33 cellular contexts compared by ENCODE assay signal in genomic region chrX:129693343-129693742, GRCh38. TPM values are rescaled to one million over a fixed set of nuclear protein-coding genes. Genes with fewer than 3 reads are reported as not detected.
DNase-seq lines count a peak whose midpoint lies in the region; ATAC-seq, FAIRE-seq and TF ChIP-seq lines count a peak whose summit lies in the region.
"Had no signal": no experiment of that assay in that cellular context is flagged by ENCODE, and none has a peak within 500 bp of the region (broad histone marks: within the 10 kb centered on the region; RNA-seq: fewer than 3 reads in every experiment).

No MANE protein-coding gene starts in this region.

- no peaks in the 10 kb centered on the region for H4K20me1 ChIP-seq in K562 (replicated peaks; ENCODE audit: control insufficient read depth, insufficient read depth, low read length)

- CTCF ChIA-PET in K562 (lab: Yijun Ruan, JAX; ENCODE audit: low intra/inter-chr PET ratio), result no interaction called here

- no peak overlapping the region for H3K27ac ChIP-seq in K562 (ENCODE audit: extremely low read depth, low read depth, low read length)
- H3K27ac ChIP-seq in neuronal stem cell (replicated peaks; ENCODE audit: low read length), result no peak overlapping the region
- H3K27ac ChIP-seq in colonic mucosa, result no peak overlapping the region
- H3K27ac ChIP-seq: BLaER1 treated with 17β-estradiol and CSF1 and Interleukin-3, amounts not matched to agents 10 nM and 100 nM; SJCRH30 had no signal

- H3K27me3 ChIP-seq in K562 (ENCODE audit: control insufficient read depth in 2 of 2, insufficient read depth in 2 of 2, low read length in 2 of 2) (peaks cover 5 to 38% of the 10 kb centered on the region in 2 experiments), neuronal stem cell (ENCODE audit: control insufficient read depth in 3 of 3, insufficient read depth in 3 of 3, low read depth in 1 of 3, low read length in 3 of 3) (peaks cover 0 to 11% (median 0%) of the 10 kb centered on the region in 3 experiments), colonic mucosa (no peaks in the 10 kb centered on the region)
- H3K27me3 ChIP-seq: SJCRH30 had no signal

- no peak overlapping the region for H2BK15ac ChIP-seq in neuronal stem cell (ENCODE audit: low read length)

- no peak overlapping the region for H3K23ac ChIP-seq in neuronal stem cell (ENCODE audit: low read depth, low read length, poor library complexity)

- H3K79me1 ChIP-seq in neuronal stem cell (ENCODE audit: low read depth, low read length), result no peaks in the 10 kb centered on the region

- H3K4me1 ChIP-seq in K562 (replicated peaks in 1 of 2; ENCODE audit: control insufficient read depth in 2 of 2, insufficient read depth in 2 of 2, low read length in 2 of 2), result no peaks in the 10 kb centered on the region
- peaks cover 0 to 2% of the 10 kb centered on the region in 2 donors for H3K4me1 ChIP-seq in neuronal stem cell (ENCODE audit: control insufficient read depth in 2 of 2, insufficient read depth in 1 of 2, low read depth in 1 of 2, low read length in 2 of 2)
- no peaks in the 10 kb centered on the region for H3K4me1 ChIP-seq in colonic mucosa
- H3K4me1 ChIP-seq: HAP-1, SJCRH30 had no signal

- H2AFZ ChIP-seq in K562 (ENCODE audit: low read depth, low read length), result no peak overlapping the region
- no peak overlapping the region for H2AFZ ChIP-seq in neuronal stem cell (ENCODE audit: low read length)
- H2AFZ ChIP-seq: GM23338 had no signal

- no peak overlapping the region for H2BK5ac ChIP-seq in neuronal stem cell (ENCODE audit: low read length)

- H4K8ac ChIP-seq in neuronal stem cell (ENCODE audit: low read depth, low read length), result no peak overlapping the region

- H2AK5ac ChIP-seq in neuronal stem cell (ENCODE audit: low read depth, low read length), result no peak overlapping the region

- no peak for TF ChIP-seq POLR2A in K562 (conservative IDR thresholded peaks at IDR 0.05)
- TF ChIP-seq POLR2A in GM18505 (IDR thresholded peaks at IDR 0.05; ENCODE audit: borderline replicate concordance, extremely low read depth, insufficient read depth, insufficient read length), result no peak

- FAIRE-seq in K562 (lab: Jason Lieb, UNC), result no peak
- FAIRE-seq: A204.1 had no signal

- H2BK12ac ChIP-seq in neuronal stem cell (ENCODE audit: low read length), result no peak overlapping the region

- H4K91ac ChIP-seq in neuronal stem cell (ENCODE audit: low read depth, low read length, poor library complexity), result no peak overlapping the region

- H3K79me2 ChIP-seq in K562 (ENCODE audit: control insufficient read depth, insufficient read depth, low read length), result no peaks in the 10 kb centered on the region

- in situ Hi-C loops in K562 (cut with MboI), result no loop called here

- H3K4me3 ChIP-seq in K562, result no peak overlapping the region
- no peak overlapping the region for H3K4me3 ChIP-seq in neuronal stem cell (ENCODE audit: low read length in 2 of 2)
- H3K4me3 ChIP-seq in colonic mucosa, result no peak overlapping the region
- H3K4me3 ChIP-seq: BLaER1 treated with 17β-estradiol and CSF1 and Interleukin-3, amounts not matched to agents 10 nM and 100 nM; GM23338; HAP-1; SJCRH30 had no signal

- intact Hi-C loops in K562 (cut with micrococcal nuclease) (no loop called here), colonic mucosa (cut with DNase I) (no loop called here)

- TF ChIP-seq CTCF in K562 (IDR thresholded peaks at IDR 0.05 in 2 of 3, conservative IDR thresholded peaks at IDR 0.05 in 1 of 3; ENCODE audit: insufficient read depth in 2 of 3, low read depth in 1 of 3, low read length in 3 of 3) (no peak), colonic mucosa (IDR thresholded peaks at IDR 0.05) (no peak)

- no peak overlapping the region for H2BK120ac ChIP-seq in neuronal stem cell (ENCODE audit: low read depth, low read length)

- H3K4ac ChIP-seq in neuronal stem cell (ENCODE audit: low read length), result no peak overlapping the region

- DNase-seq in HuH-7 (ENCODE audit: low spot score) (peak; percentile 54), K562 (ENCODE audit: extremely low read depth in 1 of 4, low spot score in 3 of 4) (no peak), left lobe of liver (ENCODE audit: low spot score) (peak; percentile 60), neuronal stem cell (ENCODE audit: low spot score) (no peak), NCI-H1694 treated with DMSO at 0.1 percent for 48 hours (lab: John Stamatoyannopoulos, UW) (no peak), colonic mucosa (no peak)
- DNase-seq: AML-193; CD4-positive, alpha-beta memory T cell; COR-L47; DMS53; HFFc6; MV-4-11; NCI-H1105 treated with DMSO at 0.1 percent for 48 hours; NCI-H2029 treated with DMSO at 0.1 percent for 48 hours; NCI-H446 treated with DMSO at 0.1 percent for 48 hours; NCI-H526; NCI-H82; NK-92 treated with Interleukin-12 subunit alpha and Interleukin-12 subunit beta, amount 100 ng/mL, for 24 hours; PC-3; SJCRH30 had no signal

- POLR2A ChIA-PET in K562 (lab: Yijun Ruan, JAX), result interaction anchor here (1.0 kb wide), 1 partner anchor 8 kb away, joined by 3 read pairs; no protein-coding TSS in a partner anchor

- TF ChIP-seq EP300 in K562 (IDR thresholded peaks at IDR 0.05; ENCODE audit: low read length), result no peak

- no peak overlapping the region for H3K9ac ChIP-seq in K562 (ENCODE audit: insufficient read depth in 1 of 2, low read depth in 2 of 2, low read length in 2 of 2)
- H3K9ac ChIP-seq in neuronal stem cell (ENCODE audit: low read depth, low read length, poor library complexity), result no peak overlapping the region
- H3K9ac ChIP-seq in colonic mucosa (ENCODE audit: low read depth in 2 of 2, low read length in 2 of 2), result no peak overlapping the region
- H3K9ac ChIP-seq: BLaER1 treated with 17β-estradiol and CSF1 and Interleukin-3, amounts not matched to agents 10 nM and 100 nM had no signal

- H3K9me3 ChIP-seq in K562 (replicated peaks; ENCODE audit: control insufficient read depth, insufficient read depth, low read depth, low read length), result no peaks in the 10 kb centered on the region
- no peaks in the 10 kb centered on the region for H3K9me3 ChIP-seq in neuronal stem cell (replicated peaks in 1 of 2; ENCODE audit: control insufficient read depth in 2 of 2, insufficient read depth in 1 of 2, low read depth in 1 of 2, low read length in 2 of 2)
- H3K9me3 ChIP-seq in colonic mucosa, result no peaks in the 10 kb centered on the region
- H3K9me3 ChIP-seq: BLaER1 treated with 17β-estradiol and CSF1 and Interleukin-3, amounts not matched to agents 10 nM and 100 nM; HAP-1; SJCRH30 had no signal

- no peak overlapping the region for H3K18ac ChIP-seq in neuronal stem cell (ENCODE audit: low read length)

- H3K4me2 ChIP-seq in K562 (ENCODE audit: insufficient read depth, low read length) (no peak overlapping the region), neuronal stem cell (ENCODE audit: insufficient read depth, low read length, poor library complexity, severe bottlenecking) (no peak overlapping the region)
- H3K4me2 ChIP-seq: BLaER1 treated with 17β-estradiol and CSF1 and Interleukin-3, amounts not matched to agents 10 nM and 100 nM; GM23338 had no signal

- BruUV-seq in K562 (replicated peaks; lab: Mats Ljungman, UMichigan), result no TSS peak

- no peaks in the 10 kb centered on the region for H3K9me1 ChIP-seq in K562 (ENCODE audit: control insufficient read depth, insufficient read depth, low read length)

- peak overlapping the region; percentile 56 for H3K14ac ChIP-seq in neuronal stem cell (ENCODE audit: low read length)

- 6% methylated on average over 3 of the region's 3 CpGs for WGBS in K562 (ENCODE audit: insufficient coverage, low coverage, missing lambda C conversion rate)
- no CpG with 5 or more reads among the region's 3 CpGs for WGBS in neuronal stem cell (ENCODE audit: extremely low coverage in 2 of 2, insufficient read length in 2 of 2, insufficient replicate concordance in 1 of 2), 2 donors

- ATAC-seq in K562 (no peak), left lobe of liver (peak; percentile 94), HG02798 (IDR thresholded peaks at IDR 0.05; ENCODE audit: poor library complexity, unreplicated experiment) (no peak), GM18505 (IDR thresholded peaks at IDR 0.05; ENCODE audit: unreplicated experiment) (no peak)
- ATAC-seq: GM23338, PC-3, Right ventricle myocardium inferior, SK-N-SH treated with all-trans-retinoic acid at 6 μM for 48 hours had no signal

- H3K36me3 ChIP-seq in K562 (ENCODE audit: control insufficient read depth, insufficient read depth, low read length), result no peaks in the 10 kb centered on the region
- H3K36me3 ChIP-seq in neuronal stem cell (replicated peaks in 1 of 2; ENCODE audit: control insufficient read depth in 2 of 2, insufficient read depth in 2 of 2, low read length in 2 of 2), result no peaks in the 10 kb centered on the region
- no peaks in the 10 kb centered on the region for H3K36me3 ChIP-seq in colonic mucosa
- H3K36me3 ChIP-seq: BLaER1 treated with 17β-estradiol and CSF1 and Interleukin-3, amounts not matched to agents 10 nM and 100 nM; HAP-1; SJCRH30 had no signal

- TF ChIP-seq RAD21 in K562 (CRISPR knock-in tag; conservative IDR thresholded peaks at IDR 0.05 in 1 of 2, IDR thresholded peaks at IDR 0.05 in 1 of 2), result no peak

RNA-seq across cellular contexts. Expression of gene APLN, which starts 38.6 kb away (rescaled TPM):
- not detected in 2 replicates for total RNA-seq in K562 (2011; cell fraction: chromatin; rRNA removed; ENCODE audit: low replicate concordance)
- total RNA-seq in K562 (2011; cell fraction: nucleolus; rRNA removed), result not detected in 2 replicates
- total RNA-seq in K562 (2011; cell fraction: nucleoplasm; rRNA removed), result not detected in 2 replicates
- total RNA-seq in K562 (2014; rRNA removed), result not detected in 2 replicates
- total RNA-seq in K562 (2014; rRNA removed; fragmentation: Illumina TruSeq; extraction: Trizol), result not detected in 2 replicates
- total RNA-seq in K562 (2015; rRNA removed; fragmentation: Illumina TruSeq; extraction: Trizol), result 0.08 TPM in 1 of 2 replicates, not detected in the other
- total RNA-seq in K562 (2021), result 0.04 TPM in 1 of 2 replicates, not detected in the other
- polyA plus RNA-seq in K562 (2011; rRNA removed), result not detected in 2 replicates
- polyA plus RNA-seq in K562 (2011; cell fraction: cytosol; rRNA removed), result 0.03 and 0.04 TPM in 2 replicates
- not detected in 2 replicates for polyA plus RNA-seq in K562 (2011; cell fraction: nucleus; rRNA removed)
- polyA plus RNA-seq in K562 (2012), result not detected in 2 replicates
- 0.06 TPM in 1 of 2 replicates, not detected in the other for polyA plus RNA-seq in K562 (2014; fragmentation: Illumina TruSeq; extraction: Trizol)
- not detected for polyA plus RNA-seq in K562 (2014; fragmentation: Nextera tagmentation; extraction: Ambion mirVana)
- 0.04 TPM in 1 of 2 replicates, not detected in the other for polyA plus RNA-seq in K562 (2014; rRNA removed)
- not detected in 2 replicates for polyA minus RNA-seq in K562 (2011; rRNA and poly(A)+ RNA removed)
- not detected in 2 replicates for polyA minus RNA-seq in K562 (2011; cell fraction: cytosol; rRNA and poly(A)+ RNA removed)
- not detected in 2 replicates for polyA minus RNA-seq in K562 (2011; cell fraction: nucleus; rRNA and poly(A)+ RNA removed)
- total RNA-seq in left lobe of liver, result 1.2 TPM
- 1.2 TPM for polyA plus RNA-seq in neuronal stem cell (2013, experiment 1 of 2)
- 1.4 TPM for polyA plus RNA-seq in neuronal stem cell (2013, experiment 2 of 2)
- 1 to 10 TPM in 1 of 2 donors, under 1 TPM in 1; 0.15 to 2.7 TPM for total RNA-seq in colonic mucosa
- total RNA-seq: CD4-positive, alpha-beta memory T cell; G401; MCF 10A had no signal
- polyA plus RNA-seq: CD4-positive, alpha-beta memory T cell had no signal

RNA-seq across cellular contexts. Expression of gene XPNPEP2, which starts 45.4 kb away (rescaled TPM):
- not detected in 2 replicates for total RNA-seq in K562 (2011; cell fraction: chromatin; rRNA removed; ENCODE audit: low replicate concordance)
- total RNA-seq in K562 (2011; cell fraction: nucleolus; rRNA removed), result not detected in 2 replicates
- not detected in 2 replicates for total RNA-seq in K562 (2011; cell fraction: nucleoplasm; rRNA removed)
- not detected in 2 replicates for total RNA-seq in K562 (2014; rRNA removed)
- total RNA-seq in K562 (2014; rRNA removed; fragmentation: Illumina TruSeq; extraction: Trizol), result not detected in 2 replicates
- total RNA-seq in K562 (2015; rRNA removed; fragmentation: Illumina TruSeq; extraction: Trizol), result not detected in 2 replicates
- total RNA-seq in K562 (2021), result 0.04 TPM in 1 of 2 replicates, not detected in the other
- 0.01 TPM in 1 of 2 replicates, not detected in the other for polyA plus RNA-seq in K562 (2011; rRNA removed)
- polyA plus RNA-seq in K562 (2011; cell fraction: cytosol; rRNA removed), result 0.03 and 0.04 TPM in 2 replicates
- polyA plus RNA-seq in K562 (2011; cell fraction: nucleus; rRNA removed), result not detected in 2 replicates
- 0.05 and 0.11 TPM in 2 replicates for polyA plus RNA-seq in K562 (2012)
- 0.13 TPM in 1 of 2 replicates, not detected in the other for polyA plus RNA-seq in K562 (2014; fragmentation: Illumina TruSeq; extraction: Trizol)
- polyA plus RNA-seq in K562 (2014; fragmentation: Nextera tagmentation; extraction: Ambion mirVana), result under 1 TPM in 1 of 2 experiments, not detected in 1; 0.03 TPM
- 0.19 TPM in 1 of 2 replicates, not detected in the other for polyA plus RNA-seq in K562 (2014; rRNA removed)
- polyA minus RNA-seq in K562 (2011; rRNA and poly(A)+ RNA removed), result not detected in 2 replicates
- polyA minus RNA-seq in K562 (2011; cell fraction: cytosol; rRNA and poly(A)+ RNA removed), result not detected in 2 replicates
- polyA minus RNA-seq in K562 (2011; cell fraction: nucleus; rRNA and poly(A)+ RNA removed), result not detected in 2 replicates
- total RNA-seq in left lobe of liver, result 2.0 TPM
- 0.29 TPM for polyA plus RNA-seq in neuronal stem cell (2013, experiment 1 of 2)
- 0.30 TPM for polyA plus RNA-seq in neuronal stem cell (2013, experiment 2 of 2)
- 10 to 100 TPM in 1 of 2 donors, 1 to 10 TPM in 1; 2.6 to 11.7 TPM for total RNA-seq in colonic mucosa
- total RNA-seq: Daoy, G401, GM23338, HFFc6, LHCN-M2, MCF 10A, PC-3, RPMI7951 had no signal
- polyA plus RNA-seq: GM23338 had no signal

Comparison
In these comparisons a context has a peak if more than half of its experiments do, and no peak if none do; other contexts are left out.
1. DNase-seq: peak in HuH-7 (single experiment) and left lobe of liver (single experiment); none in K562 (0 of 4), neuronal stem cell (single experiment), NCI-H1694 treated with DMSO at 0.1 percent for 48 hours (single experiment) and colonic mucosa (single experiment).